Comparison of ENCODE assay signal across 7 cellular contexts in the genomic region with DNA sequence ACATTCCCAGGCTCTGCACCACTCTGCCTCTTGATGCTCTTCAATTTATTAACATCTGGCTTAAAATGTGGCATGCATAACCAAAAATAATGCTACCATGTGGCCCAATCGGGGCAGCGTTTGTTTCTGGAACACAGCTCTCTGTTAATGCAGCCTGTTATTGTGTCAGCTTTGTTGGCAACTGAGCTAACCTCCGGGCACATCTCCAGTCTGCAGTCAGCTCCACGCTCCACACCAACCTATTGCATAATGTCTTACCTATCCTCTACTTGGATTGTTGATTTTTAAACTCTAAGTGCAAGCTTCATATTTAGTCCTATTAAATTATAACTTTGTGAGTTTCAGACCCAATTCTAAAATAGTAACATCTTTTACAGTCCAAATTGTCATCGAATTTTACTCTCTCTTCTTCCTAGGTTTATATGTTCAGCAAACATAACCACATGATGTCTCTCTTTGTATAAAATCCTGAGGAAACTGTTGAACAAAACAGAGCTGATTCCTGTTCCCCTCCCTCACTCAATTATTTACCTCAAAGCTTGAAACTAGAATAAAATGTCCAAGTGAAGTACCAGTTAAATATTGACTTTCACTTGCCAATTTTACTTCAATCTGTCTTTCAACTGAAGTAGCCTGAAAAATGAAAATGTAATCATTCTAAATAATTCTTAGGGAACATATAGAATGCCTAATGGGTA.
DNase-seq lines count a peak whose midpoint lies in the region; ATAC-seq, FAIRE-seq and TF ChIP-seq lines count a peak whose summit lies in the region.

No MANE protein-coding gene starts in this region.

- peak in 1 of 4 donors; percentile 30 for TF ChIP-seq EP300 in upper lobe of left lung (IDR thresholded peaks at IDR 0.05)

- H3K27me3 ChIP-seq in keratinocyte (ENCODE audit: control insufficient read depth, extremely low read depth, insufficient read depth, low read length) (no peaks in the 10 kb centered on the region), upper lobe of left lung (no peaks in the 10 kb centered on the region)

- ATAC-seq in upper lobe of left lung (ENCODE audit: low FRiP score in 2 of 2) (peak; percentile 84 to 85), GM18858 (IDR thresholded peaks at IDR 0.05; ENCODE audit: unreplicated experiment) (no peak)

- H3K36me3 ChIP-seq in keratinocyte (ENCODE audit: control insufficient read depth in 2 of 2, extremely low read depth in 1 of 2, insufficient read depth in 2 of 2, low read length in 2 of 2) (no peaks in the 10 kb centered on the region), upper lobe of left lung (no peaks in the 10 kb centered on the region)

- H3K4me3 ChIP-seq in astrocyte of the cerebellum (ENCODE audit: low read depth, low read length) = no peak overlapping the region
- no peak overlapping the region for H3K4me3 ChIP-seq in keratinocyte (ENCODE audit: control insufficient read depth in 2 of 3, extremely low read depth in 1 of 3, insufficient read depth in 2 of 3, low read depth in 1 of 3, low read length in 3 of 3)
- H3K4me3 ChIP-seq in upper lobe of left lung = peak overlapping the region in 1 of 4 donors; percentile 7

- peak overlapping the region; percentile 48 for H2AFZ ChIP-seq in keratinocyte (ENCODE audit: control insufficient read depth, low read length)

- H3K9me1 ChIP-seq in keratinocyte (ENCODE audit: control insufficient read depth, extremely low read depth, insufficient read depth, low read length) = no peaks in the 10 kb centered on the region

- no peak for TF ChIP-seq POLR2A in upper lobe of left lung (IDR thresholded peaks at IDR 0.05)

- in situ Hi-C loops in astrocyte of the cerebellum (cut with HindIII; ENCODE audit: low sequenced_read_pairs) = no loop called here

- H3K4me1 ChIP-seq in keratinocyte (ENCODE audit: control insufficient read depth, extremely low read depth, insufficient read depth, low read length) = peaks cover 23% of the 10 kb centered on the region
- H3K4me1 ChIP-seq in upper lobe of left lung = peaks cover 9 to 18% (median 9%) of the 10 kb centered on the region in 4 donors

- dilution Hi-C loops in keratinocyte (cut with MboI; ENCODE audit: extremely low pct_ligation_motif_present, low sequenced_read_pairs) = no loop called here

- H3K27ac ChIP-seq in keratinocyte (ENCODE audit: control insufficient read depth, insufficient read depth, low read length) = no peak overlapping the region
- H3K27ac ChIP-seq in upper lobe of left lung = peak overlapping the region; percentile 4 to 74 (median 14)

- no peak overlapping the region for H3K9ac ChIP-seq in keratinocyte (ENCODE audit: control insufficient read depth, extremely low read depth, insufficient read depth, low read length)

- DNase-seq in HuH-7.5 (ENCODE audit: low spot score) (peak; percentile 27), astrocyte of the cerebellum (ENCODE audit: low read depth) (peak; percentile 85), keratinocyte (ENCODE audit: low read depth, low spot score) (no peak), upper lobe of left lung (peak in 1 of 2 donors; percentile 84), Kasumi-1 (lab: John Stamatoyannopoulos, UW) (no peak), NCI-H82 (lab: John Stamatoyannopoulos, UW) (no peak)

- no peak for TF ChIP-seq CTCF in astrocyte of the cerebellum (IDR thresholded peaks at IDR 0.05; ENCODE audit: low read depth, low read length, missing control alignments)
- TF ChIP-seq CTCF in keratinocyte (optimal IDR thresholded peaks at IDR 0.05 in 1 of 3, IDR thresholded peaks at IDR 0.05 in 1 of 3, conservative IDR thresholded peaks at IDR 0.05 in 1 of 3; ENCODE audit: extremely low read depth in 1 of 3, insufficient read depth in 2 of 3, low read length in 3 of 3) = no peak
- no peak for TF ChIP-seq CTCF in upper lobe of left lung (IDR thresholded peaks at IDR 0.05)

- H3K9me3 ChIP-seq in keratinocyte (ENCODE audit: control insufficient read depth, low read depth, low read length) = no peaks in the 10 kb centered on the region
- H3K9me3 ChIP-seq in upper lobe of left lung = no peaks in the 10 kb centered on the region

- H3K4me2 ChIP-seq in keratinocyte (ENCODE audit: control insufficient read depth, extremely low read depth, insufficient read depth, low read depth, low read length) = peak overlapping the region; percentile 59

- no peaks in the 10 kb centered on the region for H3K79me2 ChIP-seq in keratinocyte (ENCODE audit: control insufficient read depth, insufficient read depth, low read length)

- no peaks in the 10 kb centered on the region for H4K20me1 ChIP-seq in keratinocyte (ENCODE audit: control insufficient read depth, extremely low read depth, insufficient read depth, low read length)

- FAIRE-seq in keratinocyte (lab: Jason Lieb, UNC) = peak; percentile 61

- 34 to 37% methylated on average over 5 of the region's 5 CpGs for WGBS in upper lobe of left lung, 2 donors

Comparison
In these comparisons a context has a peak if more than half of its experiments do, and no peak if none do; other contexts are left out.
1. DNase-seq: peak in HuH-7.5 (single experiment) and astrocyte of the cerebellum (single experiment); none in keratinocyte (single experiment), Kasumi-1 (0 of 2) and NCI-H82 (single experiment).